In genomic region chr11:61776561-61777075, GRCh38 we compare ENCODE assay signal across 9 cellular contexts. TPM values are rescaled to one million over a fixed set of nuclear protein-coding genes. Genes with fewer than 3 reads are reported as not detected.
DNase-seq lines count a peak whose midpoint lies in the region; ATAC-seq and TF ChIP-seq lines count a peak whose summit lies in the region.
"Had no signal": no experiment of that assay in that cellular context is flagged by ENCODE, and none has a peak within 500 bp of the region (broad histone marks: within the 10 kb centered on the region; RNA-seq: fewer than 3 reads in every experiment).

No MANE protein-coding gene starts in this region.

- H3K9me3 ChIP-seq in left lung, result no peaks in the 10 kb centered on the region

- intact Hi-C loops in left lung (cut with DNase I), result no loop called here

- H3K27ac ChIP-seq in VCaP, result no peak overlapping the region
- peak overlapping the region; percentile 73 for H3K27ac ChIP-seq in caudate nucleus (ENCODE audit: low read depth, low read length)
- H3K27ac ChIP-seq in left lung, result no peak overlapping the region

- H3K27me3 ChIP-seq in left lung, result peaks cover 0 to 15% of the 10 kb centered on the region in 2 donors

- H3K36me3 ChIP-seq in left lung, result no peaks in the 10 kb centered on the region

- H3K4me1 ChIP-seq in left lung, result peaks cover 0 to 19% of the 10 kb centered on the region in 2 donors

- TF ChIP-seq CTCF in VCaP (conservative IDR thresholded peaks at IDR 0.05) (peak; percentile 76), left lung (IDR thresholded peaks at IDR 0.05) (peak; percentile 38 to 68)

- ATAC-seq in left lung, result peak; percentile 51
- ATAC-seq in GM19324 (IDR thresholded peaks at IDR 0.05; ENCODE audit: low FRiP score, unreplicated experiment), result no peak

- H3K4me3 ChIP-seq in Jurkat, Clone E6-1 (ENCODE audit: low read length), result no peak overlapping the region
- no peak overlapping the region for H3K4me3 ChIP-seq in left lung

- DNase-seq in NCI-H524 (lab: John Stamatoyannopoulos, UW) (peak; percentile 23 to 30), NCI-H524 treated with DMSO at 0.1 percent for 48 hours (lab: John Stamatoyannopoulos, UW) (no peak), caudate nucleus (lab: John Stamatoyannopoulos, UW) (peak in 36 of 61 donors; percentile 12 to 70 (median 36)), left lung (peak; percentile 51 to 77)
- DNase-seq in Jurkat, Clone E6-1 (ENCODE audit: low read depth, low spot score), result peak; percentile 37
- peak; percentile 54 for DNase-seq in stimulated activated CD8-positive, alpha-beta memory T cell treated with anti-CD3 and anti-CD28 coated beads, Interleukin-4, amount 100 ng/mL, for 24 hours (ENCODE audit: low read depth)

RNA-seq across cellular contexts. Expression of gene TMEM258, which starts 15.8 kb away (rescaled TPM):
- polyA plus RNA-seq in Jurkat, Clone E6-1 (2012; ENCODE audit: insufficient read depth, insufficient read length), result 464 TPM
- total RNA-seq in left lung, result 100 to 1,000 TPM; 129 to 136 TPM

RNA-seq across cellular contexts. Expression of gene FEN1, which starts 16.1 kb away (rescaled TPM):
- polyA plus RNA-seq in Jurkat, Clone E6-1 (2012; ENCODE audit: insufficient read depth, insufficient read length), result 170 TPM
- total RNA-seq in left lung, result 10 to 100 TPM; 13.9 to 23.1 TPM

RNA-seq across cellular contexts. Expression of gene MYRF, which starts 24.2 kb away (rescaled TPM):
- polyA plus RNA-seq in Jurkat, Clone E6-1 (2012; ENCODE audit: insufficient read depth, insufficient read length), result 10.0 TPM
- 10 to 100 TPM; 15.4 to 17.3 TPM for total RNA-seq in left lung
- total RNA-seq: skeletal muscle tissue had no signal

RNA-seq across cellular contexts. Expression of gene FADS1, which starts 40.2 kb away (rescaled TPM):
- polyA plus RNA-seq in Jurkat, Clone E6-1 (2012; ENCODE audit: insufficient read depth, insufficient read length), result 80.9 TPM
- 100 to 1,000 TPM in 1 of 2 donors, 10 to 100 TPM in 1; 51.9 to 161 TPM for total RNA-seq in left lung

RNA-seq across cellular contexts. Expression of gene FADS2, which starts 51.5 kb away (rescaled TPM):
- polyA plus RNA-seq in Jurkat, Clone E6-1 (2012; ENCODE audit: insufficient read depth, insufficient read length), result 304 TPM
- 100 to 1,000 TPM; 153 to 295 TPM for total RNA-seq in left lung
